22 cellular contexts compared by ENCODE assay signal in the genomic region with DNA sequence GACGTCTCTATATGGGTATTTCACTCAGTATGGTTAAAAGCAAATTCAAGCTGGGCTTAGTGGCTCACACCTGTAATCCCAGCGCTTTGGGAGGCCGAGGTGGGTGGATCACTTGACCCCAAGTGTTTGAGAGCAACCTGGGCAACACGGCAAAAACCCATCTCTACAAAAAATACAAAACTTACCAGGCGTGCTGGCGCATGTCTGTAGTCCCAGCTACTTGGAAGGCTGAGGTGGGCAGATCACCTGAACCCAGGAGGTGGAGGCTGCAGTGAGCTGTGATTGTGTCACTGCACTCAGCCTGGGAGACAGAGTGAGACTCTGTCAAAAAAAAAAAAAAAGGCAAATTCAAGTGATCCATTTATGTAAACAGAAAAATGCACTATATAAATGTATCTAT. TPM values are rescaled to one million over a fixed set of nuclear protein-coding genes. Genes with fewer than 3 reads are reported as not detected.
"Had no signal": no experiment of that assay in that cellular context is flagged by ENCODE, and none has a peak within 500 bp of the region (broad histone marks: within the 10 kb centered on the region; RNA-seq: fewer than 3 reads in every experiment).

No MANE protein-coding gene starts in this region.

- H2AFZ ChIP-seq: hepatocyte had no signal

- H3K9me3 Mint-ChIP-seq: activated CD4-positive, alpha-beta memory T cell treated with anti-CD3 and anti-CD28 coated beads for 36 hours; activated naive CD4-positive, alpha-beta T cell treated with anti-CD3 and anti-CD28 coated beads, Interleukin-2, amount 50 U/mL, for 72 hours; activated T-cell treated with anti-CD3 and anti-CD28 coated beads, Interleukin-2, amount 50 U/mL, for 4 hours; brain; dendritic cell treated with granulocyte-macrophage colony-stimulating factor and Interleukin-4, amounts not matched to agents 40 ng/mL and 50 ng/mL, for 4 days; effector memory CD8-positive, alpha-beta T cell; stimulated activated naive CD8-positive, alpha-beta T cell treated with anti-CD3 and anti-CD28 coated beads, Interleukin-15, amount 100 ng/mL, for 72 hours had no signal

- H3K27ac ChIP-seq: hepatocyte had no signal

- H3K79me2 ChIP-seq: hepatocyte had no signal

- DNase-seq: activated CD4-positive, alpha-beta memory T cell treated with anti-CD3 and anti-CD28 coated beads for 36 hours; activated effector memory CD4-positive, alpha-beta T cell treated with anti-CD3 and anti-CD28 coated beads, Interleukin-2, amount 50 U/mL, for 16 hours; activated T-cell treated with anti-CD3 and anti-CD28 coated beads, Interleukin-2, amount 50 U/mL, for 4 hours; amniotic stem cell; cerebellar nuclear complex; effector memory CD8-positive, alpha-beta T cell; kidney glomerular epithelial cell; stimulated activated CD4-positive, alpha-beta T cell treated with anti-CD3 and anti-CD28 coated beads, Interleukin-4, amount 100 ng/mL, for 1 hour; stimulated activated CD8-positive, alpha-beta memory T cell treated with anti-CD3 and anti-CD28 coated beads, Interleukin-4, amount 100 ng/mL, for 48 hours; stimulated activated naive CD8-positive, alpha-beta T cell treated with anti-CD3 and anti-CD28 coated beads, Interleukin-15, amount 100 ng/mL, for 72 hours had no signal

- H3K27ac Mint-ChIP-seq: activated CD4-positive, alpha-beta memory T cell treated with anti-CD3 and anti-CD28 coated beads for 36 hours; activated naive CD4-positive, alpha-beta T cell treated with anti-CD3 and anti-CD28 coated beads, Interleukin-2, amount 50 U/mL, for 72 hours; brain; dendritic cell treated with granulocyte-macrophage colony-stimulating factor and Interleukin-4, amounts not matched to agents 40 ng/mL and 50 ng/mL, for 4 days; effector memory CD8-positive, alpha-beta T cell; stimulated activated naive CD8-positive, alpha-beta T cell treated with anti-CD3 and anti-CD28 coated beads, Interleukin-15, amount 100 ng/mL, for 72 hours had no signal

- H3K36me3 Mint-ChIP-seq: activated CD4-positive, alpha-beta memory T cell treated with anti-CD3 and anti-CD28 coated beads for 36 hours; activated naive CD4-positive, alpha-beta T cell treated with anti-CD3 and anti-CD28 coated beads, Interleukin-2, amount 50 U/mL, for 72 hours had no signal

- H3K4me3 ChIP-seq: hepatocyte, testis had no signal

- H3K27me3 ChIP-seq: hepatocyte, testis had no signal

- H3K4me2 ChIP-seq: hepatocyte had no signal

- H3K4me1 Mint-ChIP-seq: brain; stimulated activated naive CD8-positive, alpha-beta T cell treated with anti-CD3 and anti-CD28 coated beads, Interleukin-15, amount 100 ng/mL, for 72 hours had no signal

- H3K27me3 Mint-ChIP-seq: activated CD4-positive, alpha-beta memory T cell treated with anti-CD3 and anti-CD28 coated beads for 36 hours; brain; stimulated activated naive CD8-positive, alpha-beta T cell treated with anti-CD3 and anti-CD28 coated beads, Interleukin-15, amount 100 ng/mL, for 72 hours had no signal

- ATAC-seq: activated CD4-positive, CD25-positive, alpha-beta regulatory T cell treated with anti-CD3 and anti-CD28 coated beads, Interleukin-2, amount 50 U/mL, for 24 hours; activated naive CD4-positive, alpha-beta T cell treated with anti-CD3 and anti-CD28 coated beads, Interleukin-2, amount 50 U/mL, for 72 hours; activated T-cell treated with anti-CD3 and anti-CD28 coated beads, Interleukin-2, amount 50 U/mL, for 4 hours; effector memory CD8-positive, alpha-beta T cell; stimulated activated naive CD8-positive, alpha-beta T cell treated with anti-CD3 and anti-CD28 coated beads, Interleukin-15, amount 100 ng/mL, for 72 hours had no signal

- H3K4me3 Mint-ChIP-seq: activated CD4-positive, alpha-beta memory T cell treated with anti-CD3 and anti-CD28 coated beads for 36 hours; activated T-cell treated with anti-CD3 and anti-CD28 coated beads, Interleukin-2, amount 50 U/mL, for 4 hours; brain; dendritic cell treated with granulocyte-macrophage colony-stimulating factor and Interleukin-4, amounts not matched to agents 40 ng/mL and 50 ng/mL, for 4 days; effector memory CD8-positive, alpha-beta T cell; stimulated activated naive CD8-positive, alpha-beta T cell treated with anti-CD3 and anti-CD28 coated beads, Interleukin-15, amount 100 ng/mL, for 72 hours had no signal

- H3K9me3 ChIP-seq: testis had no signal

RNA-seq across cellular contexts. Expression of gene TNFRSF17, which starts 1.3 kb away (rescaled TPM):
- total RNA-seq: activated CD4-positive, alpha-beta memory T cell treated with anti-CD3 and anti-CD28 coated beads for 36 hours; activated naive CD4-positive, alpha-beta T cell treated with anti-CD3 and anti-CD28 coated beads, Interleukin-2, amount 50 U/mL, for 72 hours; activated T-cell treated with anti-CD3 and anti-CD28 coated beads, Interleukin-2, amount 50 U/mL, for 4 hours; epithelial cell of proximal tubule; hepatocyte; mesenteric fat pad; osteoblast; pulmonary artery endothelial cell; urinary bladder had no signal
- polyA plus RNA-seq: hepatocyte, neural cell, urinary bladder had no signal

RNA-seq across cellular contexts. Expression of gene NPIPB2, which starts 21.9 kb away (rescaled TPM):
- total RNA-seq: epithelial cell of proximal tubule had no signal
